8 cellular contexts compared by ENCODE assay signal in the genomic region with DNA sequence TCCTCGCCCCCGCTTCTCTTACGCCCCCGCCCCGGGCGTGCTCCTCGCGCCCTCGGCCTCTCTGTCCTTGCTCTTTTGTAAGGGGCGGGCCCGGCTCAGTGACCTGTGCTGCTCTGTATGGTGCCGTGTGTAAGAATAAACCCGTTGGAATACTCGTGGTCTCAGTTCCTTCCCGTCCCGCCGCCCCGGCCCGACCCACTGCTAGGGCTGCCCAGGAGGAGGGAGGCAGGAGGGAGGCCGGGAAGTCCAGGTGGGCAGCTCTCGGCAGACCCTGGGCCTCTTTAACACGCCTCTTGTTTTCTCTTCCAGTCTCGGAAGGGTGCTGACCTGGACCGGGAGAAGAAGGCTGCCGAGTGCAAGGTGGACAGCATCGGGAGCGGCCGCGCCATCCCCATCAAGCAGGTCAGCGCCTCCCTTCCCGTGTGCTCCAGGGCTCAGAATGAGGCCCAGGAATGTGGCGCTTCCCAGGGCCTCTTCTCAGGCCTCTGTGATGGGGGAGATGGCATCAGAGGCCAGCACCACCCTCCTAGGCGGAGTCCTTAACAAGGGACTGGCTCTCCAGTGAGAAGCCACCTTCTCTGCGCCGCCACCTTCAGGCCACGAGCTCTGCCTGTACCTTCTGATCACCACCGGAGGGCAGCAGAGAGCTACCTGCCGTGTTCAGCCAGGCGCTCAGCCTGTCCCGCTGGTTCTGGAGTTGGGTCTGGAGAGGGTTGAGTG. TPM values are rescaled to one million over a fixed set of nuclear protein-coding genes. Genes with fewer than 3 reads are reported as not detected.
DNase-seq lines count a peak whose midpoint lies in the region; ATAC-seq and TF ChIP-seq lines count a peak whose summit lies in the region.

No MANE protein-coding gene starts in this region.

- H3K36me3 Mint-ChIP-seq in CD4-positive, alpha-beta T cell (ENCODE audit: low read depth) = peaks cover 57% of the 10 kb centered on the region
- H3K36me3 Mint-ChIP-seq in endothelial cell (ENCODE audit: low read depth, unreplicated experiment) = peaks cover 56% of the 10 kb centered on the region

- intact Hi-C loops in CD4-positive, alpha-beta T cell (cut with DNase I, micrococcal nuclease) = loop anchor here (1.0 kb wide), 4 partner anchors 49 to 180 kb away; no protein-coding TSS in a partner anchor

- H3K4me3 Mint-ChIP-seq in CD4-positive, alpha-beta T cell = peak overlapping the region; percentile 6
- no peak overlapping the region for H3K4me3 Mint-ChIP-seq in endothelial cell (ENCODE audit: unreplicated experiment)

- H3K4me1 Mint-ChIP-seq in CD4-positive, alpha-beta T cell (ENCODE audit: low read depth) = peaks cover 9% of the 10 kb centered on the region
- peaks cover 25% of the 10 kb centered on the region for H3K4me1 Mint-ChIP-seq in endothelial cell (ENCODE audit: unreplicated experiment)

- H3K9me3 ChIP-seq in CD4-positive, alpha-beta T cell (ENCODE audit: control insufficient read depth, low read length) = no peaks in the 10 kb centered on the region

- H3K27me3 Mint-ChIP-seq in CD4-positive, alpha-beta T cell = no peaks in the 10 kb centered on the region
- H3K27me3 Mint-ChIP-seq in endothelial cell (ENCODE audit: unreplicated experiment) = peaks cover 26% of the 10 kb centered on the region

- no peaks in the 10 kb centered on the region for H3K9me3 Mint-ChIP-seq in CD4-positive, alpha-beta T cell
- no peaks in the 10 kb centered on the region for H3K9me3 Mint-ChIP-seq in endothelial cell (ENCODE audit: unreplicated experiment)

- peak; percentile 74 to 87 (median 78) for DNase-seq in CD4-positive, alpha-beta T cell
- DNase-seq in HPDE6-E6E7 (ENCODE audit: extremely low spot score) = peak; percentile 87
- peak; percentile 20 to 34 for DNase-seq in NOMO-1 (lab: John Stamatoyannopoulos, UW; ENCODE audit: unreplicated experiment in 2 of 2)
- peak; percentile 45 to 80 (median 74) for DNase-seq in activated CD8-positive, alpha-beta memory T cell treated with anti-CD3 and anti-CD28 coated beads for 48 hours (ENCODE audit: low read depth in 2 of 3, low spot score in 2 of 3)
- peak; percentile 89 for DNase-seq in endothelial cell (ENCODE audit: low spot score)
- peak; percentile 88 for DNase-seq in mucosa of gallbladder (ENCODE audit: low spot score)
- peak; percentile 59 to 70 for DNase-seq in stimulated activated CD8-positive, alpha-beta memory T cell treated with anti-CD3 and anti-CD28 coated beads, Interleukin-7, amount 100 ng/mL, for 1 hour (ENCODE audit: low read depth in 2 of 2)

- H3K27ac Mint-ChIP-seq in CD4-positive, alpha-beta T cell = no peak overlapping the region
- H3K27ac Mint-ChIP-seq in endothelial cell (ENCODE audit: unreplicated experiment) = no peak overlapping the region

- no peak overlapping the region for H3K27ac ChIP-seq in CD4-positive, alpha-beta T cell (ENCODE audit: low read depth, low read length)

- CTCF ChIA-PET in CD4-positive, alpha-beta T cell (lab: Charles Lee) = interaction anchor here (0.6 to 1.4 kb wide), 14 partner anchors 8 to 160 kb away, joined by 3 to 15 read pairs (median 3); partner anchors contain the start of genes GBX1 and SLC4A2

- ATAC-seq in CD4-positive, alpha-beta T cell (ENCODE audit: poor library complexity) = peak; percentile 99
- peak; percentile 92 for ATAC-seq in GM19438 (IDR thresholded peaks at IDR 0.05; ENCODE audit: low read depth, unreplicated experiment)

- POLR2A ChIA-PET in CD4-positive, alpha-beta T cell (lab: Charles Lee) = interaction anchor here (1.0 kb wide), 1 partner anchor 229 kb away, joined by 3 read pairs; no protein-coding TSS in a partner anchor

- TF ChIP-seq CTCF in CD4-positive, alpha-beta T cell (IDR thresholded peaks at IDR 0.05) = peak; percentile 94
- peak; percentile 95 for TF ChIP-seq CTCF in endothelial cell (IDR thresholded peaks at IDR 0.05; ENCODE audit: unreplicated experiment)

- no peaks in the 10 kb centered on the region for H3K27me3 ChIP-seq in CD4-positive, alpha-beta T cell (ENCODE audit: control insufficient read depth, insufficient read depth, low read length)

RNA-seq across cellular contexts. Expression of gene AGAP3, which starts 37.4 kb away (rescaled TPM):
- total RNA-seq in CD4-positive, alpha-beta T cell = 10 to 100 TPM; 43.2 to 44.6 TPM
- total RNA-seq in endothelial cell (ENCODE audit: unreplicated experiment) (206 TPM), mucosa of gallbladder (98.4 TPM)

RNA-seq across cellular contexts. Expression of gene TMUB1, which starts 40.4 kb away (rescaled TPM):
- total RNA-seq in CD4-positive, alpha-beta T cell = 10 to 100 TPM; 44.5 to 46.6 TPM
- 40.8 TPM for total RNA-seq in endothelial cell (ENCODE audit: unreplicated experiment)
- 69.1 TPM for total RNA-seq in mucosa of gallbladder

RNA-seq across cellular contexts. Expression of gene FASTK, which starts 43.0 kb away (rescaled TPM):
- 10 to 100 TPM; 82.2 to 84.2 TPM for total RNA-seq in CD4-positive, alpha-beta T cell
- 68.0 TPM for total RNA-seq in endothelial cell (ENCODE audit: unreplicated experiment)
- 121 TPM for total RNA-seq in mucosa of gallbladder

RNA-seq across cellular contexts. Expression of gene GBX1, which starts 43.8 kb away (rescaled TPM):
- not detected for total RNA-seq in CD4-positive, alpha-beta T cell
- total RNA-seq in endothelial cell (ENCODE audit: unreplicated experiment) = 13.8 TPM
- not detected for total RNA-seq in mucosa of gallbladder

Comparison
In these comparisons a context has a peak if more than half of its experiments do, and no peak if none do; other contexts are left out.
1. DNase-seq: peak in every context shown above with its lines; median percentile 89 in endothelial cell; 88 in mucosa of gallbladder; 87 in HPDE6-E6E7; 78 in CD4-positive, alpha-beta T cell; 74 in activated CD8-positive, alpha-beta memory T cell treated with anti-CD3 and anti-CD28 coated beads for 48 hours; 64 in stimulated activated CD8-positive, alpha-beta memory T cell treated with anti-CD3 and anti-CD28 coated beads, Interleukin-7, amount 100 ng/mL, for 1 hour; 27 in NOMO-1.